18 cellular contexts compared by ENCODE assay signal in genomic region chr11:108338750-108339149, GRCh38.
"Had no signal": no experiment of that assay in that cellular context is flagged by ENCODE, and none has a peak within 500 bp of the region (broad histone marks: within the 10 kb centered on the region; RNA-seq: fewer than 3 reads in every experiment).

No MANE protein-coding gene starts in this region.

- H3K4me3 ChIP-seq: esophagus squamous epithelium, sigmoid colon had no signal

- H3K4me1 Mint-ChIP-seq: stimulated activated memory B cell treated with anti-CD40 and anti-IgM and Interleukin-4, amounts not matched to agents 10 μg/mL and 1 μg/mL and 100 μg/mL, for 72 hours had no signal

- H3K27me3 Mint-ChIP-seq: activated CD4-positive, alpha-beta T cell treated with anti-CD3 and anti-CD28 coated beads, Interleukin-2, amount 10 ng/mL, durations not matched to agents 24 days and 14 days; naive thymus-derived CD4-positive, alpha-beta T cell; stimulated activated memory B cell treated with anti-CD40 and anti-IgM and Interleukin-4, amounts not matched to agents 10 μg/mL and 1 μg/mL and 100 μg/mL, for 72 hours had no signal

- H2AFZ ChIP-seq: parathyroid adenoma had no signal

- H3K9ac ChIP-seq: parathyroid adenoma had no signal

- H3K27me3 ChIP-seq: brain microvascular endothelial cell, esophagus squamous epithelium, neutrophil, sigmoid colon had no signal

- H3K79me2 ChIP-seq: parathyroid adenoma had no signal

- DNase-seq: activated CD4-positive, alpha-beta T cell treated with anti-CD3 and anti-CD28 coated beads, Interleukin-2, amount 10 ng/mL, durations not matched to agents 24 days and 14 days; activated CD8-positive, alpha-beta memory T cell treated with anti-CD3 and anti-CD28 coated beads, Interleukin-2, amount 50 U/mL, for 4 hours; activated gamma-delta T cell; anterior cingulate cortex; brain microvascular endothelial cell; cerebellar nuclear complex; cortex of kidney; esophagus squamous epithelium; left cardiac atrium; mesendoderm; naive thymus-derived CD4-positive, alpha-beta T cell; sigmoid colon; stimulated activated CD4-positive, alpha-beta T cell treated with anti-CD3 and anti-CD28 coated beads, Interleukin-4, amount 100 ng/mL, for 24 hours; T1000 had no signal

- H3K9me3 ChIP-seq: esophagus squamous epithelium, neutrophil, sigmoid colon had no signal

- H3K27ac ChIP-seq: brain microvascular endothelial cell, esophagus squamous epithelium, neutrophil, parathyroid adenoma, sigmoid colon had no signal

- H3K9me3 Mint-ChIP-seq: activated CD4-positive, alpha-beta T cell treated with anti-CD3 and anti-CD28 coated beads, Interleukin-2, amount 10 ng/mL, durations not matched to agents 24 days and 14 days; naive thymus-derived CD4-positive, alpha-beta T cell; stimulated activated memory B cell treated with anti-CD40 and anti-IgM and Interleukin-4, amounts not matched to agents 10 μg/mL and 1 μg/mL and 100 μg/mL, for 72 hours had no signal

- H3K4me3 Mint-ChIP-seq: activated CD4-positive, alpha-beta T cell treated with anti-CD3 and anti-CD28 coated beads, Interleukin-2, amount 10 ng/mL, durations not matched to agents 24 days and 14 days; naive thymus-derived CD4-positive, alpha-beta T cell; stimulated activated memory B cell treated with anti-CD40 and anti-IgM and Interleukin-4, amounts not matched to agents 10 μg/mL and 1 μg/mL and 100 μg/mL, for 72 hours had no signal

- ATAC-seq: left cardiac atrium; naive thymus-derived CD4-positive, alpha-beta T cell; SK-N-SH treated with all-trans-retinoic acid at 6 μM for 48 hours; stimulated activated memory B cell treated with anti-CD40 and anti-IgM and Interleukin-4, amounts not matched to agents 10 μg/mL and 1 μg/mL and 100 μg/mL, for 72 hours had no signal

- H3K4me1 ChIP-seq: parathyroid adenoma, sigmoid colon had no signal

- H3K27ac Mint-ChIP-seq: activated CD4-positive, alpha-beta T cell treated with anti-CD3 and anti-CD28 coated beads, Interleukin-2, amount 10 ng/mL, durations not matched to agents 24 days and 14 days; stimulated activated memory B cell treated with anti-CD40 and anti-IgM and Interleukin-4, amounts not matched to agents 10 μg/mL and 1 μg/mL and 100 μg/mL, for 72 hours had no signal
